ENCODE assay signal across 11 cellular contexts in the genomic region with DNA sequence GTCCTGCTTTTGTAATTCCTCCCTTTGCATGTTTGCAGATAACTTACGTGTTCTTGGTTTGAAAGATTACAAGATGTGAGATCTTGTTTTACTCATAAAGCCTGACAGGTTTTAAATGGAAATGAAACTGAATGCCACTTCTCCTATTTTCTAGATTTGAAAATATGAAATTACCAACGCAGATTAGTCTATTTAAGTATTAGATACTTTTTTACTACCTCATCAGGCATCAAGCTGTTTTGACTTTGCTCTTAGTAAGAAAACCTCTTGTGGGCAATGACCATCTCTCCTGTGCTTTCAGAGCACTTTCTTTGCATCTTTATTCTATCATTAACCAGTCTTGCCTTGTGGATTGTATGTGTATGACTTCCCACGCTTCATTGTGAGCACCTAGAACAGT. TPM values are rescaled to one million over a fixed set of nuclear protein-coding genes. Genes with fewer than 3 reads are reported as not detected.
DNase-seq lines count a peak whose midpoint lies in the region; ATAC-seq and TF ChIP-seq lines count a peak whose summit lies in the region.
"Had no signal": no experiment of that assay in that cellular context is flagged by ENCODE, and none has a peak within 500 bp of the region (broad histone marks: within the 10 kb centered on the region; RNA-seq: fewer than 3 reads in every experiment).

No MANE protein-coding gene starts in this region.

- H3K4me3 Mint-ChIP-seq in endodermal cell, result peak overlapping the region; percentile 38

- no peaks in the 10 kb centered on the region for H3K9me3 ChIP-seq in endodermal cell (ENCODE audit: control insufficient read depth, low read length)

- no peak for TF ChIP-seq CTCF in HL-60 (IDR thresholded peaks at IDR 0.05; ENCODE audit: insufficient read depth, low read length)
- TF ChIP-seq CTCF in endodermal cell (conservative IDR thresholded peaks at IDR 0.05), result no peak
- TF ChIP-seq CTCF in brain microvascular endothelial cell (IDR thresholded peaks at IDR 0.05; ENCODE audit: low read depth, low read length, missing control alignments), result no peak

- H3K27ac ChIP-seq in HL-60 (replicated peaks) (peak overlapping the region; percentile 78), endodermal cell (ENCODE audit: low read depth, low read length) (no peak overlapping the region), brain microvascular endothelial cell (no peak overlapping the region)
- H3K27ac ChIP-seq: KMS-11 had no signal

- H3K4me3 ChIP-seq in HL-60 (replicated peaks; ENCODE audit: insufficient read depth, low read length) (no peak overlapping the region; the same call in 1 of the 2 replicates), endodermal cell (ENCODE audit: low read length) (peak overlapping the region; percentile 100), brain microvascular endothelial cell (ENCODE audit: low read depth, low read length) (no peak overlapping the region)

- no peaks in the 10 kb centered on the region for H3K36me3 ChIP-seq in endodermal cell (ENCODE audit: control insufficient read depth, insufficient read depth, low read length)
- H3K36me3 ChIP-seq in brain microvascular endothelial cell (replicated peaks), result no peaks in the 10 kb centered on the region

- DNase-seq in HL-60 (ENCODE audit: low read depth in 1 of 2, low spot score in 1 of 2) (no peak), endodermal cell (no peak), brain microvascular endothelial cell (no peak), left cardiac atrium (no peak), NK-92 (lab: John Stamatoyannopoulos, UW; ENCODE audit: unreplicated experiment) (no peak), COLO668 (lab: John Stamatoyannopoulos, UW; ENCODE audit: unreplicated experiment) (no peak)
- DNase-seq: head of caudate nucleus, posterior cingulate gyrus had no signal

- no peak overlapping the region for H3K27ac Mint-ChIP-seq in endodermal cell

- 95% methylated on average over 3 of the region's 3 CpGs; no CpG with 5 or more reads in 1 of the 2 experiments for WGBS in endodermal cell (ENCODE audit: insufficient coverage in 1 of 2, insufficient read length in 1 of 2), 2 experiments

- intact Hi-C loops in left cardiac atrium (cut with DNase I), result no loop called here

- H3K4me1 ChIP-seq in endodermal cell (ENCODE audit: control insufficient read depth, insufficient read depth, low read length), result peaks cover 5% of the 10 kb centered on the region

- H3K27me3 ChIP-seq in HL-60 (ENCODE audit: insufficient read depth, poor library complexity, severe bottlenecking), result no peaks in the 10 kb centered on the region
- no peaks in the 10 kb centered on the region for H3K27me3 ChIP-seq in endodermal cell (ENCODE audit: control insufficient read depth, insufficient read depth, low read length, poor library complexity, severe bottlenecking)
- H3K27me3 ChIP-seq in brain microvascular endothelial cell (replicated peaks), result no peaks in the 10 kb centered on the region

- no peaks in the 10 kb centered on the region for H3K9me3 Mint-ChIP-seq in endodermal cell

- no peak overlapping the region for H3K9ac ChIP-seq in endodermal cell (ENCODE audit: extremely low read depth, low read length, poor library complexity, severe bottlenecking)
- H3K9ac ChIP-seq: KMS-11 had no signal

- H3K4me1 Mint-ChIP-seq in endodermal cell, result peaks cover 36% of the 10 kb centered on the region

- H3K36me3 Mint-ChIP-seq in endodermal cell (ENCODE audit: low read depth), result no peaks in the 10 kb centered on the region

- in situ Hi-C loops in brain microvascular endothelial cell (cut with HindIII; ENCODE audit: low pct_ligation_motif_present, low sequenced_read_pairs), result no loop called here

- H3K27me3 Mint-ChIP-seq in endodermal cell (ENCODE audit: insufficient read depth), result no peaks in the 10 kb centered on the region

- ATAC-seq in GM18511 (IDR thresholded peaks at IDR 0.05; ENCODE audit: unreplicated experiment) (peak; percentile 33), GM21717 (IDR thresholded peaks at IDR 0.05; ENCODE audit: unreplicated experiment) (peak; percentile 22), left cardiac atrium (no peak)

RNA-seq across cellular contexts. Expression of gene DMXL1, which starts 3.5 kb away (rescaled TPM):
- total RNA-seq in endodermal cell (10 to 100 TPM; 47.8 to 51.8 TPM), left cardiac atrium (10 to 100 TPM; 28.9 to 29.2 TPM)
- 18.4 TPM for polyA plus RNA-seq in endodermal cell (2013, experiment 1 of 2)
- polyA plus RNA-seq in endodermal cell (2013, experiment 2 of 2), result 16.8 TPM

Comparison
In these comparisons a context has a peak if more than half of its experiments do, and no peak if none do; other contexts are left out.
1. ATAC-seq: peak in GM18511 (single experiment) and GM21717 (single experiment); none in left cardiac atrium (0 of 2).